In genomic region chr1:202228484-202229122, GRCh38 we compare ENCODE assay signal across 28 cellular contexts. TPM values are rescaled to one million over a fixed set of nuclear protein-coding genes. Genes with fewer than 3 reads are reported as not detected.
DNase-seq lines count a peak whose midpoint lies in the region; ATAC-seq and TF ChIP-seq lines count a peak whose summit lies in the region.
"Had no signal": no experiment of that assay in that cellular context is flagged by ENCODE, and none has a peak within 500 bp of the region (broad histone marks: within the 10 kb centered on the region; RNA-seq: fewer than 3 reads in every experiment).

No MANE protein-coding gene starts in this region.

- dilution Hi-C loops in mammary epithelial cell (cut with HindIII; ENCODE audit: low sequenced_read_pairs): loop anchor here (5.0 kb wide), 1 partner anchor 66 kb away; the partner anchor contains the start of gene PTPN7

- H3K4me1 ChIP-seq in KMS-11 (ENCODE audit: low read depth, poor library complexity, severe bottlenecking) (peaks cover 19% of the 10 kb centered on the region), mammary epithelial cell (ENCODE audit: insufficient read depth, low read length) (peaks cover 16% of the 10 kb centered on the region), mucosa of rectum (ENCODE audit: control insufficient read depth in 2 of 2, insufficient read depth in 2 of 2, low read length in 2 of 2) (peaks cover 14 to 21% of the 10 kb centered on the region in 2 donors), thyroid gland (no peaks in the 10 kb centered on the region)

- in situ Hi-C loops in mammary epithelial cell (cut with MboI; ENCODE audit: low sequenced_read_pairs in 2 of 2): no loop called here

- no peak overlapping the region for H3K27ac ChIP-seq in KMS-11
- H3K27ac ChIP-seq in mammary epithelial cell (ENCODE audit: insufficient read depth, low read depth, low read length): no peak overlapping the region
- peak overlapping the region; percentile 74 for H3K27ac ChIP-seq in mucosa of rectum (ENCODE audit: low read depth in 2 of 2, low read length in 2 of 2)
- no peak overlapping the region for H3K27ac ChIP-seq in thyroid gland

- no TSS peak for BruUV-seq in mammary epithelial cell (replicated peaks; lab: Mats Ljungman, UMichigan)

- H3K36me3 Mint-ChIP-seq in T-helper 1 cell treated with Interleukin-12 subunit alpha and Interleukin-12 subunit beta and Interleukin-4 antibody, amounts not matched to agents 30 μg/mL and 1 μg/mL, for 36 hours (ENCODE audit: low read depth): no peaks in the 10 kb centered on the region
- H3K36me3 Mint-ChIP-seq: activated naive CD8-positive, alpha-beta T cell had no signal

- DNase-seq in T-helper 1 cell: no peak
- peak; percentile 61 for DNase-seq in mammary epithelial cell
- DNase-seq in thyroid gland: no peak
- DNase-seq in NAMALWA (ENCODE audit: low spot score): no peak
- DNase-seq: 8988T; activated CD4-positive, CD25-positive, alpha-beta regulatory T cell; activated CD8-positive, alpha-beta memory T cell treated with anti-CD3 and anti-CD28 coated beads for 24 hours; activated T-cell treated with anti-CD3 and anti-CD28 coated beads, Interleukin-2, amount 50 U/mL, for 24 hours; DMS79 treated with DMSO at 0.1 percent for 48 hours; effector CD8-positive, alpha-beta T cell; HFFc6; Kasumi-1; kidney glomerular epithelial cell; NCI-H1105 treated with DMSO at 0.1 percent for 48 hours; NCI-H510A treated with DMSO at 0.1 percent for 48 hours; nucleus accumbens; SK-N-SH; stimulated activated CD4-positive, alpha-beta T cell treated with anti-CD3 and anti-CD28 coated beads, Interleukin-1b, Interleukin-23, amount 100 ng/mL, for 48 hours; stimulated activated naive CD4-positive, alpha-beta T cell; trophoblast cell had no signal

- no peaks in the 10 kb centered on the region for H4K20me1 ChIP-seq in KMS-11 (ENCODE audit: insufficient read depth)
- no peaks in the 10 kb centered on the region for H4K20me1 ChIP-seq in mammary epithelial cell (ENCODE audit: insufficient read depth, low read length)

- peaks cover 13% of the 10 kb centered on the region for H3K27me3 Mint-ChIP-seq in T-helper 1 cell treated with Interleukin-12 subunit alpha and Interleukin-12 subunit beta and Interleukin-4 antibody, amounts not matched to agents 30 μg/mL and 1 μg/mL, for 36 hours (ENCODE audit: low read depth)
- H3K27me3 Mint-ChIP-seq: activated naive CD8-positive, alpha-beta T cell; activated T-cell treated with anti-CD3 and anti-CD28 coated beads, Interleukin-2, amount 50 U/mL, for 24 hours had no signal

- CTCF ChIA-PET in mammary epithelial cell (lab: Charles Lee; ENCODE audit: low non-redundant PET): no interaction called here

- WGBS in mammary epithelial cell (ENCODE audit: low coverage, missing lambda C conversion rate): 96% methylated on average over 7 of the region's 7 CpGs
- 90 to 95% methylated on average over 7 of the region's 7 CpGs for WGBS in thyroid gland, 2 donors

- H3K9me3 ChIP-seq in mammary epithelial cell (replicated peaks; ENCODE audit: insufficient read depth, low read length): no peaks in the 10 kb centered on the region
- H3K9me3 ChIP-seq in mucosa of rectum (ENCODE audit: control insufficient read depth in 2 of 2, low read length in 2 of 2): no peaks in the 10 kb centered on the region
- no peaks in the 10 kb centered on the region for H3K9me3 ChIP-seq in thyroid gland
- H3K9me3 ChIP-seq: SK-N-SH had no signal

- no peak for ATAC-seq in GM21619 (IDR thresholded peaks at IDR 0.05; ENCODE audit: unreplicated experiment)

- H3K4me3 Mint-ChIP-seq in T-helper 1 cell treated with Interleukin-12 subunit alpha and Interleukin-12 subunit beta and Interleukin-4 antibody, amounts not matched to agents 30 μg/mL and 1 μg/mL, for 36 hours: peak overlapping the region; percentile 33
- H3K4me3 Mint-ChIP-seq: activated naive CD8-positive, alpha-beta T cell; activated T-cell treated with anti-CD3 and anti-CD28 coated beads, Interleukin-2, amount 50 U/mL, for 24 hours; HFFc6 had no signal

- peaks cover 7% of the 10 kb centered on the region; the same call in 1 of the 2 replicates for H3K27me3 ChIP-seq in KMS-11 (ENCODE audit: insufficient read depth, low read depth)
- no peaks in the 10 kb centered on the region for H3K27me3 ChIP-seq in mammary epithelial cell (ENCODE audit: insufficient read depth, low read length)
- H3K27me3 ChIP-seq in mucosa of rectum (ENCODE audit: control insufficient read depth in 2 of 2, insufficient read depth in 2 of 2, low read length in 2 of 2): no peaks in the 10 kb centered on the region
- no peaks in the 10 kb centered on the region for H3K27me3 ChIP-seq in thyroid gland

- no peak for TF ChIP-seq POLR2A in thyroid gland (IDR thresholded peaks at IDR 0.05)

- peaks cover 18% of the 10 kb centered on the region for H3K4me1 Mint-ChIP-seq in T-helper 1 cell treated with Interleukin-12 subunit alpha and Interleukin-12 subunit beta and Interleukin-4 antibody, amounts not matched to agents 30 μg/mL and 1 μg/mL, for 36 hours (ENCODE audit: low read depth)

- H3K4me3 ChIP-seq in KMS-11 (IDR thresholded peaks at IDR 0.05; ENCODE audit: insufficient read depth, low read depth, low read length) (no peak overlapping the region), mammary epithelial cell (replicated peaks in 1 of 3; ENCODE audit: insufficient read depth in 1 of 3, low read depth in 2 of 3, low read length in 3 of 3) (no peak overlapping the region), mucosa of rectum (ENCODE audit: low read length in 2 of 2) (peak overlapping the region in 1 of 2 donors; percentile 56), thyroid gland (replicated peaks in 1 of 3) (no peak overlapping the region)

- no peak overlapping the region for H2AFZ ChIP-seq in KMS-11 (ENCODE audit: low read depth)
- no peak overlapping the region for H2AFZ ChIP-seq in mammary epithelial cell (ENCODE audit: low read depth, low read length)

- H3K36me3 ChIP-seq in KMS-11 (ENCODE audit: insufficient read depth): no peaks in the 10 kb centered on the region
- no peaks in the 10 kb centered on the region for H3K36me3 ChIP-seq in mammary epithelial cell (ENCODE audit: insufficient read depth, low read length)
- no peaks in the 10 kb centered on the region for H3K36me3 ChIP-seq in mucosa of rectum (ENCODE audit: control insufficient read depth in 2 of 2, insufficient read depth in 2 of 2, low read length in 2 of 2)
- H3K36me3 ChIP-seq in thyroid gland: no peaks in the 10 kb centered on the region

- H3K4me2 ChIP-seq in KMS-11: peak overlapping the region; percentile 47
- peak overlapping the region; percentile 32 for H3K4me2 ChIP-seq in mammary epithelial cell (ENCODE audit: insufficient read depth, low read depth, low read length)
- H3K4me2 ChIP-seq: SK-N-SH had no signal

- no peaks in the 10 kb centered on the region for H3K9me3 Mint-ChIP-seq in T-helper 1 cell treated with Interleukin-12 subunit alpha and Interleukin-12 subunit beta and Interleukin-4 antibody, amounts not matched to agents 30 μg/mL and 1 μg/mL, for 36 hours
- H3K9me3 Mint-ChIP-seq: activated T-cell treated with anti-CD3 and anti-CD28 coated beads, Interleukin-2, amount 50 U/mL, for 24 hours; HFFc6 had no signal

- intact Hi-C loops in mammary epithelial cell (cut with micrococcal nuclease): no loop called here
- intact Hi-C loops in thyroid gland (cut with DNase I): no loop called here

- no peak overlapping the region for H3K27ac Mint-ChIP-seq in T-helper 1 cell treated with Interleukin-12 subunit alpha and Interleukin-12 subunit beta and Interleukin-4 antibody, amounts not matched to agents 30 μg/mL and 1 μg/mL, for 36 hours
- H3K27ac Mint-ChIP-seq: activated naive CD8-positive, alpha-beta T cell; activated T-cell treated with anti-CD3 and anti-CD28 coated beads, Interleukin-2, amount 50 U/mL, for 24 hours; HFFc6 had no signal

- H3K79me2 ChIP-seq in KMS-11 (ENCODE audit: insufficient read depth, low read depth) (no peaks in the 10 kb centered on the region), mammary epithelial cell (ENCODE audit: insufficient read depth, low read length) (no peaks in the 10 kb centered on the region)

- no peak for TF ChIP-seq CTCF in KMS-11 (conservative IDR thresholded peaks at IDR 0.05; ENCODE audit: low read depth, low read length)
- TF ChIP-seq CTCF in mammary epithelial cell (conservative IDR thresholded peaks at IDR 0.05 in 1 of 2, IDR thresholded peaks at IDR 0.05 in 1 of 2; ENCODE audit: extremely low read depth in 1 of 2, insufficient read depth in 1 of 2, low read depth in 1 of 2, low read length in 2 of 2): no peak
- no peak for TF ChIP-seq CTCF in thyroid gland (IDR thresholded peaks at IDR 0.05)

- no peak overlapping the region for H3K9ac ChIP-seq in KMS-11
- no peak overlapping the region for H3K9ac ChIP-seq in mammary epithelial cell (ENCODE audit: insufficient read depth, low read length)
- H3K9ac ChIP-seq in mucosa of rectum (ENCODE audit: low read depth in 1 of 2, low read length in 2 of 2): no peak overlapping the region
- H3K9ac ChIP-seq: SK-N-SH had no signal

RNA-seq across cellular contexts. Expression of gene LGR6, which starts 35.0 kb away (rescaled TPM):
- under 1 TPM; 0.45 to 0.50 TPM for total RNA-seq in mammary epithelial cell
- 0.15 TPM for polyA plus RNA-seq in mammary epithelial cell
- not detected for polyA minus RNA-seq in mammary epithelial cell
- total RNA-seq in thyroid gland: 1 to 10 TPM; 2.8 to 7.0 (median 4.5) TPM
- total RNA-seq: glomerular endothelial cell, HFFc6, HT1080, pulmonary artery endothelial cell had no signal

Comparison
In these comparisons a context has a peak if more than half of its experiments do, and no peak if none do; other contexts are left out.
1. H3K27ac ChIP-seq: peak in mucosa of rectum (2 of 2); none in KMS-11 (single experiment), mammary epithelial cell (single experiment) and thyroid gland (0 of 3).